8 cellular contexts compared by ENCODE assay signal in genomic region chr12:8709124-8709830, GRCh38. TPM values are rescaled to one million over a fixed set of nuclear protein-coding genes. Genes with fewer than 3 reads are reported as not detected.
DNase-seq lines count a peak whose midpoint lies in the region; ATAC-seq and TF ChIP-seq lines count a peak whose summit lies in the region.

No MANE protein-coding gene starts in this region.

- H3K27ac ChIP-seq in SK-N-SH (ENCODE audit: low read depth in 2 of 2, low read length in 1 of 2) (no peak overlapping the region), heart left ventricle (peak overlapping the region in 11 of 12 donors; percentile 42 to 80 (median 50)), parathyroid adenoma (peak overlapping the region; percentile 0), neural progenitor cell (no peak overlapping the region)

- H3K27me3 ChIP-seq in SK-N-SH (ENCODE audit: insufficient read depth) (no peaks in the 10 kb centered on the region), heart left ventricle (no peaks in the 10 kb centered on the region), parathyroid adenoma (ENCODE audit: control insufficient read depth, insufficient read depth, low read length) (no peaks in the 10 kb centered on the region), neural progenitor cell (no peaks in the 10 kb centered on the region)

- H4K20me1 ChIP-seq in SK-N-SH (ENCODE audit: insufficient read depth): peaks cover 30% of the 10 kb centered on the region
- peaks cover 72% of the 10 kb centered on the region for H4K20me1 ChIP-seq in neural progenitor cell (ENCODE audit: low read depth)

- H3K27ac Mint-ChIP-seq in CD14-positive monocyte (peak overlapping the region in 6 of 7 donors; percentile 24 to 82 (median 76)), neural progenitor cell (no peak overlapping the region)

- H3K79me2 ChIP-seq in SK-N-SH (ENCODE audit: insufficient read depth) (peaks cover 78% of the 10 kb centered on the region), parathyroid adenoma (peaks cover 16% of the 10 kb centered on the region), neural progenitor cell (ENCODE audit: low read depth) (peaks cover 98% of the 10 kb centered on the region)

- H3K9ac ChIP-seq in SK-N-SH (no peak overlapping the region), parathyroid adenoma (no peak overlapping the region), neural progenitor cell (no peak overlapping the region)

- H3K9me3 Mint-ChIP-seq in CD14-positive monocyte (no peaks in the 10 kb centered on the region), neural progenitor cell (no peaks in the 10 kb centered on the region)

- H3F3A ChIP-seq in SK-N-SH (replicated peaks; ENCODE audit: insufficient read depth): no peaks in the 10 kb centered on the region
- peaks cover 3% of the 10 kb centered on the region for H3F3A ChIP-seq in neural progenitor cell (ENCODE audit: low read depth)

- H3K9me3 ChIP-seq in SK-N-SH (no peaks in the 10 kb centered on the region), heart left ventricle (no peaks in the 10 kb centered on the region), parathyroid adenoma (ENCODE audit: control insufficient read depth, low read length) (no peaks in the 10 kb centered on the region), neural progenitor cell (ENCODE audit: low read depth) (no peaks in the 10 kb centered on the region)

- POLR2A ChIA-PET in SK-N-SH (lab: Yijun Ruan, JAX): interaction anchor here (0.6 kb wide), 1 partner anchor 11 kb away, joined by 3 read pairs; the partner anchor contains the start of gene RIMKLB

- H3K4me1 Mint-ChIP-seq in CD14-positive monocyte (peaks cover 21% of the 10 kb centered on the region), neural progenitor cell (no peaks in the 10 kb centered on the region)

- TF ChIP-seq POLR2A in heart left ventricle (IDR thresholded peaks at IDR 0.05): no peak

- H3K27me3 Mint-ChIP-seq in CD14-positive monocyte (ENCODE audit: low read depth in 3 of 3): no peaks in the 10 kb centered on the region
- no peaks in the 10 kb centered on the region for H3K27me3 Mint-ChIP-seq in neural progenitor cell (ENCODE audit: insufficient read depth, low read depth)

- no peaks in the 10 kb centered on the region for H3K9me2 ChIP-seq in SK-N-SH

- H3K4me1 ChIP-seq in SK-N-SH (ENCODE audit: control insufficient read depth in 1 of 2, insufficient read depth in 2 of 2, low read depth in 1 of 2, low read length in 1 of 2) (peaks cover 6 to 11% of the 10 kb centered on the region in 2 experiments; a peak in 2 of 4 replicates), heart left ventricle (peaks cover 0 to 47% (median 28%) of the 10 kb centered on the region in 12 donors), parathyroid adenoma (peaks cover 7% of the 10 kb centered on the region), neural progenitor cell (no peaks in the 10 kb centered on the region)

- H3K36me3 Mint-ChIP-seq in CD14-positive monocyte (no peaks in the 10 kb centered on the region), neural progenitor cell (peaks cover 11% of the 10 kb centered on the region)

- TF ChIP-seq CTCF in CD14-positive monocyte (IDR thresholded peaks at IDR 0.05) (no peak), SK-N-SH (IDR thresholded peaks at IDR 0.05) (no peak), heart left ventricle (IDR thresholded peaks at IDR 0.05) (no peak), parathyroid adenoma (IDR thresholded peaks at IDR 0.05) (no peak), neural progenitor cell (IDR thresholded peaks at IDR 0.05) (no peak)

- H3K36me3 ChIP-seq in SK-N-SH (replicated peaks in 1 of 2; ENCODE audit: control insufficient read depth in 1 of 2, insufficient read depth in 2 of 2, low read length in 1 of 2) (peaks cover 0 to 5% of the 10 kb centered on the region in 2 experiments), heart left ventricle (peaks cover 0 to 9% (median 2%) of the 10 kb centered on the region in 9 donors), parathyroid adenoma (ENCODE audit: control insufficient read depth, insufficient read depth, low read length) (no peaks in the 10 kb centered on the region), neural progenitor cell (no peaks in the 10 kb centered on the region)

- WGBS in SK-N-SH (ENCODE audit: low lambda C conversion rate): 97% methylated on average over 4 of the region's 6 CpGs
- WGBS in heart left ventricle, 4 donors: 39 to 52% (median 47%) methylated on average over 6 of the region's 6 CpGs

- H3K4me3 ChIP-seq in SK-N-SH (ENCODE audit: low read depth in 2 of 2, low read length in 1 of 2) (no peak overlapping the region), heart left ventricle (peak overlapping the region in 10 of 12 donors; percentile 15 to 60 (median 40)), parathyroid adenoma (ENCODE audit: low read depth, low read length) (no peak overlapping the region), neural progenitor cell (no peak overlapping the region)

- no peak for TF ChIP-seq EP300 in SK-N-SH (IDR thresholded peaks at IDR 0.05; ENCODE audit: borderline replicate concordance in 1 of 2, low read depth in 1 of 2, low read length in 1 of 2)

- H3K4me2 ChIP-seq in SK-N-SH (peak overlapping the region; percentile 41; the same call in 1 of the 2 replicates), parathyroid adenoma (ENCODE audit: low read length) (no peak overlapping the region), neural progenitor cell (no peak overlapping the region)

- CTCF ChIA-PET in SK-N-SH (lab: Yijun Ruan, JAX): no interaction called here

- peak; percentile 47 for DNase-seq in CD14-positive monocyte (ENCODE audit: low spot score)
- no peak for DNase-seq in SK-N-SH
- peak in 2 of 5 donors; percentile 30 to 31 for DNase-seq in heart left ventricle
- DNase-seq in NCI-H2171 (lab: John Stamatoyannopoulos, UW): no peak
- DNase-seq in inferior parietal cortex (ENCODE audit: extremely low spot score): no peak
- DNase-seq in activated T-cell treated with anti-CD3 and anti-CD28 coated beads for 4 hours: no peak
- DNase-seq in neural progenitor cell (ENCODE audit: low spot score): no peak

- intact Hi-C loops in CD14-positive monocyte (cut with micrococcal nuclease): no loop called here
- intact Hi-C loops in heart left ventricle (cut with DNase I): loop anchor here in 1 of 10 donors (10.0 kb wide), 1 partner anchor 46 kb away; no protein-coding TSS in a partner anchor

- peak in 3 of 4 donors; percentile 72 to 90 (median 74) for ATAC-seq in heart left ventricle

- peak overlapping the region; percentile 85 to 94 for H3K4me3 Mint-ChIP-seq in CD14-positive monocyte
- no peak overlapping the region for H3K4me3 Mint-ChIP-seq in neural progenitor cell

- TF ChIP-seq RAD21 in SK-N-SH (IDR thresholded peaks at IDR 0.05; ENCODE audit: low read length): no peak

- H2AFZ ChIP-seq in SK-N-SH (ENCODE audit: low read depth) (no peak overlapping the region), parathyroid adenoma (no peak overlapping the region), neural progenitor cell (replicated peaks) (no peak overlapping the region)

TF ChIP-seq in SK-N-SH, 30 proteins besides CTCF, POLR2A, EP300 and RAD21:
- TF ChIP-seq FOXJ3 (CRISPR knock-in tag; IDR thresholded peaks at IDR 0.05) (no peak), CHD2 (IDR thresholded peaks at IDR 0.05; ENCODE audit: low read length, partially characterized antibody) (no peak), JUND (IDR thresholded peaks at IDR 0.05) (no peak), RXRA (IDR thresholded peaks at IDR 0.05; ENCODE audit: borderline replicate concordance, low read depth) (no peak), ELF1 (IDR thresholded peaks at IDR 0.05) (no peak), TCF12 (IDR thresholded peaks at IDR 0.05) (no peak), TAF1 (IDR thresholded peaks at IDR 0.05; ENCODE audit: borderline replicate concordance, low read depth, low read length) (no peak), GATA2 (CRISPR knock-in tag; IDR thresholded peaks at IDR 0.05) (no peak), RFX5 (IDR thresholded peaks at IDR 0.05; ENCODE audit: low read length) (no peak), GABPA (IDR thresholded peaks at IDR 0.05; ENCODE audit: low read depth) (no peak), SIN3A (IDR thresholded peaks at IDR 0.05; ENCODE audit: borderline replicate concordance, low read depth, low read length) (no peak), USF1 (IDR thresholded peaks at IDR 0.05; ENCODE audit: borderline replicate concordance, low read depth) (no peak)
- TF ChIP-seq, protein P1, sequence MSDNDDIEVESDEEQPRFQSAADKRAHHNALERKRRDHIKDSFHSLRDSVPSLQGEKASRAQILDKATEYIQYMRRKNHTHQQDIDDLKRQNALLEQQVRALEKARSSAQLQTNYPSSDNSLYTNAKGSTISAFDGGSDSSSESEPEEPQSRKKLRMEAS (IDR thresholded peaks at IDR 0.05; ENCODE audit: low read depth): no peak

RNA-seq across cellular contexts. Expression of gene RIMKLB, which starts 11.5 kb away (rescaled TPM):
- polyA plus RNA-seq in CD14-positive monocyte (1 to 10 TPM; 1.0 to 1.2 TPM), SK-N-SH (2012; rRNA removed) (24.5 and 33.3 TPM in 2 replicates), heart left ventricle (10 to 100 TPM in 1 of 2 donors, 1 to 10 TPM in 1; 7.4 to 15.4 TPM)
- polyA plus RNA-seq in SK-N-SH (2012; cell fraction: cytosol; rRNA removed): 18.4 and 25.4 TPM in 2 replicates
- 73.1 and 111 TPM in 2 replicates for polyA plus RNA-seq in SK-N-SH (2012; cell fraction: nucleus; rRNA removed)
- total RNA-seq in heart left ventricle (10 to 100 TPM in 8 of 9 donors, 1 to 10 TPM in 1; 8.5 to 16.9 (median 11.9) TPM), neural progenitor cell (ENCODE audit: low replicate concordance) (113 and 131 TPM in 2 replicates)

RNA-seq across cellular contexts. Expression of gene MFAP5, which starts 46.7 kb away (rescaled TPM):
- polyA plus RNA-seq in CD14-positive monocyte (not detected), SK-N-SH (2012; rRNA removed) (19.1 and 34.8 TPM in 2 replicates), heart left ventricle (10 to 100 TPM; 10.2 to 17.4 TPM)
- 18.8 and 24.3 TPM in 2 replicates for polyA plus RNA-seq in SK-N-SH (2012; cell fraction: cytosol; rRNA removed)
- polyA plus RNA-seq in SK-N-SH (2012; cell fraction: nucleus; rRNA removed): 23.4 and 52.1 TPM in 2 replicates
- total RNA-seq in heart left ventricle (100 to 1,000 TPM in 2 of 9 donors, 10 to 100 TPM in 7; 12.4 to 137 (median 33.0) TPM), neural progenitor cell (ENCODE audit: low replicate concordance) (0.25 TPM in 1 of 2 replicates, not detected in the other)

Comparison
In these comparisons a context has a peak if more than half of its experiments do, and no peak if none do; other contexts are left out.
1. H3K27ac ChIP-seq: peak in heart left ventricle (11 of 12) and parathyroid adenoma (single experiment); none in SK-N-SH (0 of 2) and neural progenitor cell (single experiment).
2. H3K4me3 ChIP-seq: peak in heart left ventricle (10 of 12); none in SK-N-SH (0 of 2), parathyroid adenoma (single experiment) and neural progenitor cell (single experiment).
3. RNA of gene MFAP5, which starts 46.7 kb away (polyA plus RNA-seq): 18.8 to 52.1 TPM in SK-N-SH and 10.2 to 17.4 TPM in heart left ventricle; not detected in CD14-positive monocyte; every median in the first group is over 10 times any median in the second.